In genomic region chr17:181213-182163, GRCh38 we compare ENCODE assay signal across 9 cellular contexts. TPM values are rescaled to one million over a fixed set of nuclear protein-coding genes. Genes with fewer than 3 reads are reported as not detected.
DNase-seq lines count a peak whose midpoint lies in the region; ATAC-seq and TF ChIP-seq lines count a peak whose summit lies in the region.
"Had no signal": no experiment of that assay in that cellular context is flagged by ENCODE, and none has a peak within 500 bp of the region (broad histone marks: within the 10 kb centered on the region; RNA-seq: fewer than 3 reads in every experiment).

TSS of gene DOC2B (minus strand) at chr17:181650. CDS start at chr17:181479, 171 bp downstream.

- H3K79me2 ChIP-seq in osteoblast (ENCODE audit: insufficient read depth, low read length) = no peaks in the 10 kb centered on the region

- peaks cover 28% of the 10 kb centered on the region for H3K27me3 Mint-ChIP-seq in activated T-helper 17 cell treated with anti-CD3 and anti-CD28 coated beads, Interleukin-2, amount 50 U/mL, for 72 hours

- H3K4me1 ChIP-seq in osteoblast (ENCODE audit: insufficient read depth, low read length) = no peaks in the 10 kb centered on the region

- peak; percentile 83 for ATAC-seq in activated T-helper 17 cell treated with anti-CD3 and anti-CD28 coated beads, Interleukin-2, amount 50 U/mL, for 72 hours (replicated peaks)
- ATAC-seq in HG03039 (IDR thresholded peaks at IDR 0.05; ENCODE audit: unreplicated experiment) = no peak

- H4K20me1 ChIP-seq in osteoblast (ENCODE audit: insufficient read depth, low read length) = peaks cover 3% of the 10 kb centered on the region

- H3K27ac ChIP-seq in osteoblast (ENCODE audit: low read depth, low read length) = no peak within 1 kb of the TSS
- H3K27ac ChIP-seq: 22Rv1 had no signal

- no peaks in the 10 kb centered on the region for H3K36me3 Mint-ChIP-seq in activated T-helper 17 cell treated with anti-CD3 and anti-CD28 coated beads, Interleukin-2, amount 50 U/mL, for 72 hours (ENCODE audit: low read depth)

- peak within 1 kb of the TSS; percentile 35 for H3K4me3 Mint-ChIP-seq in activated T-helper 17 cell treated with anti-CD3 and anti-CD28 coated beads, Interleukin-2, amount 50 U/mL, for 72 hours

- H3K4me3 ChIP-seq in osteoblast (ENCODE audit: insufficient read depth, low read length) = peak within 1 kb of the TSS; percentile 37

- no peak within 1 kb of the TSS for H2AFZ ChIP-seq in osteoblast (ENCODE audit: low read length)

- H3K4me2 ChIP-seq in osteoblast (ENCODE audit: insufficient read depth, low read length) = peak within 1 kb of the TSS; percentile 18

- intact Hi-C loops in cardiac septum (cut with DNase I) = loop anchor here (5.0 kb wide), 2 partner anchors 51 to 201 kb away; no protein-coding TSS in a partner anchor

- TF ChIP-seq CTCF in osteoblast (IDR thresholded peaks at IDR 0.05; ENCODE audit: extremely low read depth, low read depth, low read length) = no peak

- H3K9me3 Mint-ChIP-seq in activated T-helper 17 cell treated with anti-CD3 and anti-CD28 coated beads, Interleukin-2, amount 50 U/mL, for 72 hours = no peaks in the 10 kb centered on the region

- no peak within 1 kb of the TSS for H3K27ac Mint-ChIP-seq in activated T-helper 17 cell treated with anti-CD3 and anti-CD28 coated beads, Interleukin-2, amount 50 U/mL, for 72 hours

- H3K27me3 ChIP-seq in osteoblast (ENCODE audit: insufficient read depth, low read length) = peaks cover 61% of the 10 kb centered on the region

- no peaks in the 10 kb centered on the region for H3K9me3 ChIP-seq in osteoblast (ENCODE audit: low read depth, low read length)

- peaks cover 20% of the 10 kb centered on the region for H3K4me1 Mint-ChIP-seq in activated T-helper 17 cell treated with anti-CD3 and anti-CD28 coated beads, Interleukin-2, amount 50 U/mL, for 72 hours

- peak; percentile 56 for DNase-seq in DMS 273 (lab: John Stamatoyannopoulos, UW; ENCODE audit: unreplicated experiment)
- no peak for DNase-seq in DMS 273 treated with DMSO at 0.1 percent for 48 hours (lab: John Stamatoyannopoulos, UW)
- peak; percentile 81 for DNase-seq in cardiac septum (ENCODE audit: low spot score)
- peak; percentile 100 for DNase-seq in osteoblast (ENCODE audit: insufficient read length, low spot score, missing footprints)
- DNase-seq in SKM-1 (lab: John Stamatoyannopoulos, UW; ENCODE audit: unreplicated experiment) = no peak
- DNase-seq in NCI-H526 treated with DMSO at 0.1 percent for 48 hours (lab: John Stamatoyannopoulos, UW) = no peak

- no peaks in the 10 kb centered on the region for H3K36me3 ChIP-seq in osteoblast (ENCODE audit: insufficient read depth, low read length)

RNA-seq across cellular contexts. Expression of gene DOC2B, which starts in this region (rescaled TPM):
- total RNA-seq in activated T-helper 17 cell treated with anti-CD3 and anti-CD28 coated beads, Interleukin-2, amount 50 U/mL, for 72 hours = 1 to 10 TPM in 1 of 2 donors, under 1 TPM in 1; 0.45 to 1.3 TPM
- total RNA-seq in cardiac septum (6.4 TPM), osteoblast (not detected in 2 replicates)

Comparison
In these comparisons a context has a peak if more than half of its experiments do, and no peak if none do; other contexts are left out.
1. DNase-seq: peak in DMS 273 (single experiment) and cardiac septum (single experiment); none in DMS 273 treated with DMSO at 0.1 percent for 48 hours (single experiment), SKM-1 (single experiment) and NCI-H526 treated with DMSO at 0.1 percent for 48 hours (single experiment).
2. Peak in DNase-seq, H3K4me3 ChIP-seq and H3K4me2 ChIP-seq in osteoblast; RNA of the gene not detected or under 1 TPM.